Comparison of ENCODE assay signal across 8 cellular contexts in the genomic region with DNA sequence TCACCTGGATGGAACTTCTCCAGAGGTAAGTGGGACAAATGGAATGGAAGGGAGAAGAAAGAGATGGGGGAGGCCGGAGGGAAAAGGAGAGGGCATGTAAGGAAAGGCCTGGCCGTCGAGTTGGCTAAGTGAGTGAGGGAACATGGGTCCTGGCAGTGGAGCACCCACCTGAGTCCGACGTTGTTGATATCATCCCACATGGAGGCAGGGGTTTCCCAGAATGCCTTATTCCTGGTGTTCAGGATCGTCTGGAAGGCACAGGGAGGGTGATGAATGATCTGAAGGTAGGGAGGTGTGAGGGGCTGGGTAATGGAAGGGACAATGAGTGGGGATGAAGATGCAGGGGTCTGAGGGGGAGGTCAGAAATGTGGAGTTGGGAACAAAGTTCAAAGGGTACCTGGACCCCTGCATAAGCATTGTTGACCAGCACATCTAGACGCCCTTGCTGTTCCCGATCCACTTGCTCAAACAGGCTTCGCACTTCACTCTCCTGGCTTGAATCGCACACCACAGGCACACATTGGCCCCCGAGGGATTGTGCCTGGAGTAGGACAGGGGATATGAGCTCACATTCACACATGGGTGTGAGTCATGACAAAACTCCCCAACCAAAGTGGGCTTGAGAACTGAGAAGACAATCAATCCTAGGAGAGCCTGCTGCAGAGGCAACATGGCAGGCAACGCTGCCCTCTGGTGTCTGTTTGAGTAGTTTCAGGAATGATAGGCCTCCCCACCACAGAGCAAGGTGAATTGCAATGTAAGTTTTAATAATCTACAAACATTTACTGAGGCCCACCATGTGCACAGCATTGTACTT. TPM values are rescaled to one million over a fixed set of nuclear protein-coding genes. Genes with fewer than 3 reads are reported as not detected.
DNase-seq lines count a peak whose midpoint lies in the region; ATAC-seq and TF ChIP-seq lines count a peak whose summit lies in the region.

No MANE protein-coding gene starts in this region.

- H3K4me3 Mint-ChIP-seq in chondrocyte (ENCODE audit: unreplicated experiment) = no peak overlapping the region

- peak; percentile 85 for TF ChIP-seq CTCF in chondrocyte (IDR thresholded peaks at IDR 0.05)
- TF ChIP-seq CTCF in liver (IDR thresholded peaks at IDR 0.05; ENCODE audit: low read depth, low read length, missing input control) = peak; percentile 68

- DNase-seq in activated gamma-delta T cell treated with Interleukin-2 at 50 U/mL for 16 hours = peak; percentile 61
- DNase-seq in activated gamma-delta T cell (lab: John Stamatoyannopoulos, UW) = no peak
- DNase-seq in NCI-H2171 (lab: John Stamatoyannopoulos, UW) = peak; percentile 42
- peak; percentile 57 for DNase-seq in activated CD4-positive, alpha-beta T cell treated with anti-CD3 and anti-CD28 coated beads for 1 hour
- no peak for DNase-seq in chondrocyte (ENCODE audit: low spot score)
- DNase-seq in stimulated activated CD4-positive, alpha-beta T cell treated with anti-CD3 and anti-CD28 coated beads, TNF-alpha, amount 100 ng/mL, for 48 hours (ENCODE audit: low read depth in 3 of 3) = peak; percentile 57 to 65 (median 61)

- H3K27me3 ChIP-seq in liver (ENCODE audit: control insufficient read depth in 4 of 4, insufficient read depth in 4 of 4, low read length in 3 of 4) = no peaks in the 10 kb centered on the region

- H3K4me1 Mint-ChIP-seq in chondrocyte (ENCODE audit: low read depth) = peaks cover 39% of the 10 kb centered on the region

- H3K27ac ChIP-seq in liver (ENCODE audit: low read depth in 1 of 2, low read length in 2 of 2) = peak overlapping the region; percentile 24 to 31

- H3K4me1 ChIP-seq in liver (ENCODE audit: control insufficient read depth in 4 of 4, insufficient read depth in 4 of 4, low read length in 3 of 4) = peaks cover 5 to 71% (median 64%) of the 10 kb centered on the region in 4 donors

- no peaks in the 10 kb centered on the region for H3K9me3 ChIP-seq in liver (ENCODE audit: control insufficient read depth in 4 of 4, low read length in 3 of 4)

- WGBS in liver = 59% methylated on average over 12 of the region's 12 CpGs

- peaks cover 2 to 25% (median 15%) of the 10 kb centered on the region in 4 donors for H3K36me3 ChIP-seq in liver (ENCODE audit: control insufficient read depth in 4 of 4, insufficient read depth in 3 of 4, low read depth in 1 of 4, low read length in 3 of 4)

- H3K27ac Mint-ChIP-seq in chondrocyte (ENCODE audit: unreplicated experiment) = peak overlapping the region; percentile 91

- H3K9ac ChIP-seq in liver (ENCODE audit: low read depth in 1 of 2, low read length in 2 of 2) = peak overlapping the region in 1 of 2 donors; percentile 20

- H3K9me3 Mint-ChIP-seq in chondrocyte (ENCODE audit: low read depth) = no peaks in the 10 kb centered on the region

- no peaks in the 10 kb centered on the region for H3K27me3 Mint-ChIP-seq in chondrocyte (ENCODE audit: low read depth)

- peak; percentile 90 to 94 for TF ChIP-seq RAD21 in liver (IDR thresholded peaks at IDR 0.05)

- ATAC-seq in HG03045 (IDR thresholded peaks at IDR 0.05; ENCODE audit: unreplicated experiment) = peak; percentile 40

- H3K4me3 ChIP-seq in liver (ENCODE audit: low read depth in 1 of 3, low read length in 3 of 3) = no peak overlapping the region

- H3K36me3 Mint-ChIP-seq in chondrocyte (ENCODE audit: low read depth) = peaks cover 10% of the 10 kb centered on the region

TF ChIP-seq in liver, 16 proteins besides CTCF, POLR2A, EP300 and RAD21:
- TF ChIP-seq, protein P1, sequence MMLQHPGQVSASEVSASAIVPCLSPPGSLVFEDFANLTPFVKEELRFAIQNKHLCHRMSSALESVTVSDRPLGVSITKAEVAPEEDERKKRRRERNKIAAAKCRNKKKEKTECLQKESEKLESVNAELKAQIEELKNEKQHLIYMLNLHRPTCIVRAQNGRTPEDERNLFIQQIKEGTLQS (IDR thresholded peaks at IDR 0.05) = no peak
- TF ChIP-seq EGR1 (IDR thresholded peaks at IDR 0.05; ENCODE audit: low read depth in 2 of 2) (no peak), YY1 (IDR thresholded peaks at IDR 0.05) (no peak), NR2F2 (IDR thresholded peaks at IDR 0.05) (no peak), GABPA (IDR thresholded peaks at IDR 0.05 in 1 of 2, conservative IDR thresholded peaks at IDR 0.05 in 1 of 2) (no peak), FOXA1 (IDR thresholded peaks at IDR 0.05) (no peak), HNF4G (IDR thresholded peaks at IDR 0.05) (no peak), HNF4A (conservative IDR thresholded peaks at IDR 0.05) (no peak), SP1 (IDR thresholded peaks at IDR 0.05) (no peak), FOXA2 (IDR thresholded peaks at IDR 0.05) (no peak), TAF1 (conservative IDR thresholded peaks at IDR 0.05) (no peak), JUND (IDR thresholded peaks at IDR 0.05) (no peak), RXRA (IDR thresholded peaks at IDR 0.05) (no peak)
- TF ChIP-seq, protein P2, sequence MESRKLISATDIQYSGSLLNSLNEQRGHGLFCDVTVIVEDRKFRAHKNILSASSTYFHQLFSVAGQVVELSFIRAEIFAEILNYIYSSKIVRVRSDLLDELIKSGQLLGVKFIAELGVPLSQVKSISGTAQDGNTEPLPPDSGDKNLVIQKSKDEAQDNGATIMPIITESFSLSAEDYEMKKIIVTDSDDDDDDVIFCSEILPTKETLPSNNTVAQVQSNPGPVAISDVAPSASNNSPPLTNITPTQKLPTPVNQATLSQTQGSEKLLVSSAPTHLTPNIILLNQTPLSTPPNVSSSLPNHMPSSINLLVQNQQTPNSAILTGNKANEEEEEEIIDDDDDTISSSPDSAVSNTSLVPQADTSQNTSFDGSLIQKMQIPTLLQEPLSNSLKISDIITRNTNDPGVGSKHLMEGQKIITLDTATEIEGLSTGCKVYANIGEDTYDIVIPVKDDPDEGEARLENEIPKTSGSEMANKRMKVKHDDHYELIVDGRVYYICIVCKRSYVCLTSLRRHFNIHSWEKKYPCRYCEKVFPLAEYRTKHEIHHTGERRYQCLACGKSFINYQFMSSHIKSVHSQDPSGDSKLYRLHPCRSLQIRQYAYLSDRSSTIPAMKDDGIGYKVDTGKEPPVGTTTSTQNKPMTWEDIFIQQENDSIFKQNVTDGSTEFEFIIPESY (IDR thresholded peaks at IDR 0.05) = no peak
- TF ChIP-seq, protein P3, sequence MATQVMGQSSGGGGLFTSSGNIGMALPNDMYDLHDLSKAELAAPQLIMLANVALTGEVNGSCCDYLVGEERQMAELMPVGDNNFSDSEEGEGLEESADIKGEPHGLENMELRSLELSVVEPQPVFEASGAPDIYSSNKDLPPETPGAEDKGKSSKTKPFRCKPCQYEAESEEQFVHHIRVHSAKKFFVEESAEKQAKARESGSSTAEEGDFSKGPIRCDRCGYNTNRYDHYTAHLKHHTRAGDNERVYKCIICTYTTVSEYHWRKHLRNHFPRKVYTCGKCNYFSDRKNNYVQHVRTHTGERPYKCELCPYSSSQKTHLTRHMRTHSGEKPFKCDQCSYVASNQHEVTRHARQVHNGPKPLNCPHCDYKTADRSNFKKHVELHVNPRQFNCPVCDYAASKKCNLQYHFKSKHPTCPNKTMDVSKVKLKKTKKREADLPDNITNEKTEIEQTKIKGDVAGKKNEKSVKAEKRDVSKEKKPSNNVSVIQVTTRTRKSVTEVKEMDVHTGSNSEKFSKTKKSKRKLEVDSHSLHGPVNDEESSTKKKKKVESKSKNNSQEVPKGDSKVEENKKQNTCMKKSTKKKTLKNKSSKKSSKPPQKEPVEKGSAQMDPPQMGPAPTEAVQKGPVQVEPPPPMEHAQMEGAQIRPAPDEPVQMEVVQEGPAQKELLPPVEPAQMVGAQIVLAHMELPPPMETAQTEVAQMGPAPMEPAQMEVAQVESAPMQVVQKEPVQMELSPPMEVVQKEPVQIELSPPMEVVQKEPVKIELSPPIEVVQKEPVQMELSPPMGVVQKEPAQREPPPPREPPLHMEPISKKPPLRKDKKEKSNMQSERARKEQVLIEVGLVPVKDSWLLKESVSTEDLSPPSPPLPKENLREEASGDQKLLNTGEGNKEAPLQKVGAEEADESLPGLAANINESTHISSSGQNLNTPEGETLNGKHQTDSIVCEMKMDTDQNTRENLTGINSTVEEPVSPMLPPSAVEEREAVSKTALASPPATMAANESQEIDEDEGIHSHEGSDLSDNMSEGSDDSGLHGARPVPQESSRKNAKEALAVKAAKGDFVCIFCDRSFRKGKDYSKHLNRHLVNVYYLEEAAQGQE (IDR thresholded peaks at IDR 0.05) = no peak
- TF ChIP-seq, protein P4, sequence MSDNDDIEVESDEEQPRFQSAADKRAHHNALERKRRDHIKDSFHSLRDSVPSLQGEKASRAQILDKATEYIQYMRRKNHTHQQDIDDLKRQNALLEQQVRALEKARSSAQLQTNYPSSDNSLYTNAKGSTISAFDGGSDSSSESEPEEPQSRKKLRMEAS (IDR thresholded peaks at IDR 0.05) = no peak

RNA-seq across cellular contexts. Expression of a gene that starts 3.0 kb away (rescaled TPM):
- total RNA-seq in chondrocyte (25.6 to 41.4 TPM (median 29.3 TPM) in 3 replicates), liver (10 to 100 TPM; 30.3 to 84.9 TPM)
- polyA plus RNA-seq in liver = 10 to 100 TPM; 40.3 to 60.1 TPM

RNA-seq across cellular contexts. Expression of a gene that starts 3.1 kb away (rescaled TPM):
- total RNA-seq in chondrocyte (19.4 to 30.4 TPM (median 20.7 TPM) in 3 replicates), liver (10 to 100 TPM; 12.3 to 18.2 TPM)
- polyA plus RNA-seq in liver = 1 to 10 TPM; 3.8 to 7.1 TPM

RNA-seq across cellular contexts. Expression of a gene that starts 11.2 kb away (rescaled TPM):
- total RNA-seq in chondrocyte (not detected in 3 replicates), liver (100 to 1,000 TPM in 1 of 2 donors, 10 to 100 TPM in 1; 32.1 to 142 TPM)
- 100 to 1,000 TPM; 176 to 312 TPM for polyA plus RNA-seq in liver

RNA-seq across cellular contexts. Expression of a gene that starts 13.4 kb away (rescaled TPM):
- 8.8 to 18.4 TPM (median 9.1 TPM) in 3 replicates for total RNA-seq in chondrocyte
- total RNA-seq in liver = 10 to 100 TPM in 1 of 2 donors, 1 to 10 TPM in 1; 2.5 to 11.3 TPM
- 1 to 10 TPM in 1 of 2 donors, under 1 TPM in 1; 0.28 to 1.2 TPM for polyA plus RNA-seq in liver

RNA-seq across cellular contexts. Expression of a gene that starts 14.8 kb away (rescaled TPM):
- total RNA-seq in chondrocyte (6.1 to 12.0 TPM (median 7.3 TPM) in 3 replicates), liver (1 to 10 TPM; 2.1 to 5.0 TPM)
- polyA plus RNA-seq in liver = 1 to 10 TPM in 1 of 2 donors, under 1 TPM in 1; 0.86 to 2.9 TPM

Comparison
In these comparisons a context has a peak if more than half of its experiments do, and no peak if none do; other contexts are left out.
1. DNase-seq: peak in activated gamma-delta T cell treated with Interleukin-2 at 50 U/mL for 16 hours (single experiment), NCI-H2171 (single experiment), activated CD4-positive, alpha-beta T cell treated with anti-CD3 and anti-CD28 coated beads for 1 hour (single experiment) and stimulated activated CD4-positive, alpha-beta T cell treated with anti-CD3 and anti-CD28 coated beads, TNF-alpha, amount 100 ng/mL, for 48 hours (3 of 3); none in activated gamma-delta T cell (single experiment) and chondrocyte (single experiment).
2. RNA of a gene that starts 11.2 kb away (total RNA-seq): 32.1 to 142 TPM in liver; not detected in chondrocyte; every median in the first group is over 10 times any median in the second.